22 cellular contexts compared by ENCODE assay signal in the genomic region with DNA sequence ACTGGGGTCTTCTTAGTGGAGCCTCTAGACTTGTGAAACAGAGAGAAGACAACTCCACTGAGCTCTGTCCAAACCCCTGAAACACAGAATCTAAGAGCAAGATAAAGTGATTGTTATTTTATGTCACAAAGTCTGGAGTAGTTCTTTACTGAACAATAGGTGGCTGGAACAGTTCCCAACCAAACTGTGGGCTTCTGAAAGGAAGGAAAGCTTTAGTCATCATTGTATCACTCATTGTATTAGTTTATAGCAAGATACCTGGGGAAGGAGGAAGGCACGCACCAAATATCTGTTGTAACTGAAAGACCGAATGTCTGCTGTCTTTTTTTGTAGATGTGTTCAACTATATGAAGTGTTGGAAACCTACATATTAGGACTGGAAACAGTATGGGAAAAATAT.
"Had no signal": no experiment of that assay in that cellular context is flagged by ENCODE, and none has a peak within 500 bp of the region (broad histone marks: within the 10 kb centered on the region; RNA-seq: fewer than 3 reads in every experiment).

No MANE protein-coding gene starts in this region.

- H3K4me2 ChIP-seq: PC-9 had no signal

- H3K9me3 ChIP-seq: ascending aorta had no signal

- H3K4me3 ChIP-seq: ascending aorta, K562, PC-9 had no signal

- H3K27ac ChIP-seq: ascending aorta, PC-9 had no signal

- DNase-seq: activated CD4-positive, alpha-beta T cell treated with anti-CD3 and anti-CD28 coated beads for 48 hours; activated CD4-positive, alpha-beta T cell treated with anti-CD3 and anti-CD28 coated beads, Interleukin-2, amount 50 U/mL, for 4 hours; activated CD4-positive, CD25-positive, alpha-beta regulatory T cell treated with anti-CD3 and anti-CD28 coated beads, Interleukin-2, amount 50 U/mL, for 72 hours; activated CD8-positive, alpha-beta memory T cell treated with anti-CD3 and anti-CD28 coated beads, Interleukin-2, amount 10 ng/mL, durations not matched to agents 7 days and 5 days; activated effector memory CD4-positive, alpha-beta T cell treated with Interleukin-2 at 50 U/mL for 16 hours; activated naive CD4-positive, alpha-beta T cell; activated naive CD8-positive, alpha-beta T cell treated with anti-CD3 and anti-CD28 coated beads, Interleukin-2, amount 50 U/mL, for 24 hours; activated T-cell treated with anti-CD3 and anti-CD28 coated beads, Interleukin-2, amount 50 U/mL, for 24 hours; amniotic stem cell; central memory CD4-positive, alpha-beta T cell; Karpas-422; NCI-H146; NCI-H187 treated with DMSO at 0.1 percent for 48 hours; NCI-H2081 treated with DMSO at 0.1 percent for 48 hours; NCI-H446; NCI-H524; PC-9; SIG-M5; T-helper 17 cell; T-helper 9 cell had no signal

- H3K4me1 ChIP-seq: ascending aorta had no signal

- FAIRE-seq: K562 had no signal

- H2AFZ ChIP-seq: PC-9 had no signal

- H3K36me3 ChIP-seq: ascending aorta had no signal

- H3K27me3 ChIP-seq: ascending aorta had no signal
